Comparison of ENCODE assay signal across 8 cellular contexts in genomic region chr1:20493839-20494608, GRCh38. TPM values are rescaled to one million over a fixed set of nuclear protein-coding genes. Genes with fewer than 3 reads are reported as not detected.
DNase-seq lines count a peak whose midpoint lies in the region; ATAC-seq and TF ChIP-seq lines count a peak whose summit lies in the region.

No MANE protein-coding gene starts in this region.

- no peaks in the 10 kb centered on the region for H3K9me2 ChIP-seq in GM23338 (ENCODE audit: insufficient read depth)

- peaks cover 10% of the 10 kb centered on the region; the same call in 1 of the 2 replicates for H3K4me1 ChIP-seq in GM23338 (ENCODE audit: insufficient read depth)

- H3K4me3 Mint-ChIP-seq in GM23338, result no peak overlapping the region

- H3K36me3 ChIP-seq in GM23338 (ENCODE audit: insufficient read depth), result no peaks in the 10 kb centered on the region; the same call in 1 of the 2 replicates
- peaks cover 1% of the 10 kb centered on the region for H3K36me3 ChIP-seq in WERI-Rb-1

- peak overlapping the region; percentile 72 for H3K4me2 ChIP-seq in GM23338

- peak; percentile 87 for ATAC-seq in GM23338
- no peak for ATAC-seq in GM21529 (IDR thresholded peaks at IDR 0.05; ENCODE audit: unreplicated experiment)

- TF ChIP-seq CTCF in AG09309 (IDR thresholded peaks at IDR 0.05; ENCODE audit: control insufficient read depth, insufficient read depth, low read depth, low read length, missing control alignments) (peak; percentile 98), GM23338 (conservative IDR thresholded peaks at IDR 0.05; ENCODE audit: low read depth in 2 of 2) (peak; percentile 98 to 100), WERI-Rb-1 (IDR thresholded peaks at IDR 0.05; ENCODE audit: low read depth, low read length) (peak; percentile 89), cardiac fibroblast (IDR thresholded peaks at IDR 0.05; ENCODE audit: low read depth, low read length) (peak; percentile 97)

- peaks cover 11% of the 10 kb centered on the region for H3K27me3 Mint-ChIP-seq in GM23338 (ENCODE audit: insufficient read depth, low read depth, poor library complexity)

- H3K4me3 ChIP-seq in AG09309 (ENCODE audit: control insufficient read depth, low read depth, low read length), result no peak overlapping the region
- H3K4me3 ChIP-seq in GM23338, result peak overlapping the region; percentile 43
- peak overlapping the region; percentile 25 for H3K4me3 ChIP-seq in WERI-Rb-1 (ENCODE audit: low read depth, low read length)
- H3K4me3 ChIP-seq in cardiac fibroblast (replicated peaks in 1 of 2; ENCODE audit: low read depth in 2 of 2, low read length in 2 of 2), result peak overlapping the region in 1 of 2 donors; percentile 10

- H3K27me3 ChIP-seq in GM23338 (ENCODE audit: insufficient read depth), result peaks cover 15% of the 10 kb centered on the region
- H3K27me3 ChIP-seq in WERI-Rb-1 (ENCODE audit: insufficient read depth, low read depth, severe bottlenecking), result peaks cover 35% of the 10 kb centered on the region

- H3F3A ChIP-seq in GM23338 (replicated peaks; ENCODE audit: low read depth), result 0 out of 2 replicates have a peak, but pooled peaks cover 3% of the 10 kb centered on the region

- H3K4me1 Mint-ChIP-seq in GM23338, result peaks cover 10% of the 10 kb centered on the region

- peaks cover 4% of the 10 kb centered on the region; the same call in 1 of the 3 replicates for H3K36me3 Mint-ChIP-seq in GM23338 (ENCODE audit: low read depth)

- H3K27ac ChIP-seq in GM23338 (ENCODE audit: low read depth) (no peak overlapping the region), WERI-Rb-1 (no peak overlapping the region)

- DNase-seq in AG09309 (ENCODE audit: low read depth) (peak; percentile 59), GM23338 (ENCODE audit: low spot score) (peak; percentile 93), NCI-H2196 treated with DMSO at 0.1 percent for 48 hours (lab: John Stamatoyannopoulos, UW; ENCODE audit: unreplicated experiment) (peak; percentile 84), WERI-Rb-1 (peak; percentile 79), cardiac fibroblast (ENCODE audit: low read depth in 2 of 2) (peak; percentile 93 to 94), iris pigment epithelial cell (ENCODE audit: low read depth) (peak; percentile 84)
- DNase-seq in stimulated activated CD4-positive, alpha-beta T cell treated with anti-CD3 and anti-CD28 coated beads, Interleukin-15, amount 100 ng/mL, for 1 hour (ENCODE audit: low read depth in 1 of 2, low spot score in 1 of 2), result peak; percentile 63 to 72

- no peaks in the 10 kb centered on the region for H3K9me3 ChIP-seq in WERI-Rb-1 (ENCODE audit: severe bottlenecking)

- H3K27ac Mint-ChIP-seq in GM23338, result no peak overlapping the region

- H4K20me1 ChIP-seq in GM23338 (replicated peaks; ENCODE audit: insufficient read depth), result no peaks in the 10 kb centered on the region

- H3K9me3 Mint-ChIP-seq in GM23338, result no peaks in the 10 kb centered on the region; the same call in 2 of the 3 replicates

- peak overlapping the region; percentile 78 for H2AFZ ChIP-seq in GM23338

- H3K79me2 ChIP-seq in GM23338 (replicated peaks; ENCODE audit: insufficient read depth), result no peaks in the 10 kb centered on the region

TF ChIP-seq in GM23338, 12 proteins besides CTCF, POLR2A, EP300 and RAD21 (continues in another document):
- TF ChIP-seq REST (IDR thresholded peaks at IDR 0.05; ENCODE audit: unreplicated experiment) (no peak), EZH2 (IDR thresholded peaks at IDR 0.05; ENCODE audit: low read depth, unreplicated experiment) (no peak), NANOG (IDR thresholded peaks at IDR 0.05; ENCODE audit: borderline replicate concordance) (no peak), ZNF462 (CRISPR knock-in tag; IDR thresholded peaks at IDR 0.05) (no peak), JUNB (IDR thresholded peaks at IDR 0.05; ENCODE audit: unreplicated experiment) (no peak), STAT1 (IDR thresholded peaks at IDR 0.05; ENCODE audit: unreplicated experiment) (no peak), POLR2AphosphoS5 (IDR thresholded peaks at IDR 0.05; ENCODE audit: low read depth) (no peak)

RNA-seq across cellular contexts. Expression of gene CAMK2N1, which starts 8.0 kb away (rescaled TPM):
- total RNA-seq in GM23338 (2014; rRNA removed; shearing (Covaris generic)), result 0.52 and 0.82 TPM in 2 replicates
- polyA plus RNA-seq in GM23338 (2016; fragmentation: Nextera tagmentation; extraction: Ambion mirVana), result 2.9 and 4.6 TPM in 2 replicates

RNA-seq across cellular contexts. Expression of gene MUL1, which starts 13.9 kb away (rescaled TPM):
- 23.7 and 26.2 TPM in 2 replicates for total RNA-seq in GM23338 (2014; rRNA removed; shearing (Covaris generic))
- 8.1 and 8.9 TPM in 2 replicates for polyA plus RNA-seq in GM23338 (2016; fragmentation: Nextera tagmentation; extraction: Ambion mirVana)

RNA-seq across cellular contexts. Expression of gene FAM43B, which starts 58.3 kb away (rescaled TPM):
- 3.0 and 3.6 TPM in 2 replicates for total RNA-seq in GM23338 (2014; rRNA removed; shearing (Covaris generic))
- polyA plus RNA-seq in GM23338 (2016; fragmentation: Nextera tagmentation; extraction: Ambion mirVana), result 0.66 and 1.1 TPM in 2 replicates
